In the genomic region with DNA sequence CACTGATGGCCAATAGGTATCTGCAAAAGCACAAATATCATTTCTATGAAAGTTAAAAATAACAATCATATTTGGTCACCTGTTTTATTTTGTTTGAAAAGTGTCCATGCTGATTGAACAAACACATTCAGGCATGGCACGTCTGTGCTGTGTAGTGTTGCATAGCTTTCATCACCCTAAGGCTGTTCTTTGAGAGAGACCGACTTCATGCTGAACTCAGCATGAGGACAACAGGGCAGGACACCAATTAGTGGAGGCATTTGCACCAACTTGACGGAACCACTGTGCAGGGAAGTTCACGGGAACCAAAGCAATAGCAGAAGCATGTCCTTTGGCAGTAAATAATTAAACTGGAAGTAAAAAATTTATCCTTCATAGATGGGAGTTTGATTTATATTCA, we compare ENCODE assay signal across 18 cellular contexts.
DNase-seq lines count a peak whose midpoint lies in the region; ATAC-seq and TF ChIP-seq lines count a peak whose summit lies in the region.
"Had no signal": no experiment of that assay in that cellular context is flagged by ENCODE, and none has a peak within 500 bp of the region (broad histone marks: within the 10 kb centered on the region; RNA-seq: fewer than 3 reads in every experiment).

No MANE protein-coding gene starts in this region.

- H3K36me3 Mint-ChIP-seq in nephron progenitor cell (ENCODE audit: low read depth), result no peaks in the 10 kb centered on the region
- H3K36me3 Mint-ChIP-seq: CD8-positive, alpha-beta memory T cell had no signal

- no peak for TF ChIP-seq CTCF in HEK293 (tag by site-specific recombination; IDR thresholded peaks at IDR 0.05)
- no peak for TF ChIP-seq CTCF in cardiac muscle cell (IDR thresholded peaks at IDR 0.05; ENCODE audit: low read depth, low read length)
- TF ChIP-seq CTCF in nephron progenitor cell (IDR thresholded peaks at IDR 0.05), result no peak

- H3K27ac Mint-ChIP-seq in nephron progenitor cell, result peak overlapping the region; percentile 97
- H3K27ac Mint-ChIP-seq: CD8-positive, alpha-beta memory T cell; GM23338; HFFc6 had no signal

- POLR2A ChIA-PET in HEK293 (lab: Yijun Ruan, JAX), result no interaction called here

- H3K9me3 ChIP-seq in HEK293 (ENCODE audit: control insufficient read depth, insufficient read depth, low read depth, low read length) (no peaks in the 10 kb centered on the region), cardiac muscle cell (ENCODE audit: low read depth) (no peaks in the 10 kb centered on the region)
- H3K9me3 ChIP-seq: BLaER1 had no signal

- H3K27me3 Mint-ChIP-seq in nephron progenitor cell (ENCODE audit: low read depth, poor library complexity), result no peaks in the 10 kb centered on the region

- H3K4me1 ChIP-seq in HEK293 (ENCODE audit: control insufficient read depth, insufficient read depth, low read length) (no peaks in the 10 kb centered on the region), cardiac muscle cell (ENCODE audit: low read depth) (peaks cover 33% of the 10 kb centered on the region)
- H3K4me1 ChIP-seq: BLaER1 had no signal

- no peaks in the 10 kb centered on the region for H3K9me3 Mint-ChIP-seq in nephron progenitor cell
- H3K9me3 Mint-ChIP-seq: HFFc6 had no signal

- H3K36me3 ChIP-seq in HEK293 (ENCODE audit: control insufficient read depth in 2 of 2, insufficient read depth in 1 of 2, low read length in 2 of 2) (no peaks in the 10 kb centered on the region), cardiac muscle cell (no peaks in the 10 kb centered on the region)
- H3K36me3 ChIP-seq: BLaER1 had no signal

- H3K27ac ChIP-seq in HEK293 (ENCODE audit: extremely low read depth, low read depth, low read length) (no peak overlapping the region), cardiac muscle cell (peak overlapping the region; percentile 21)
- H3K27ac ChIP-seq: BLaER1, KMS-11 had no signal

- DNase-seq in NCI-H1417 (lab: John Stamatoyannopoulos, UW), result peak in 2 of 3 experiments; percentile 41 to 70
- no peak for DNase-seq in NCI-H1417 treated with DMSO at 0.1 percent for 48 hours (lab: John Stamatoyannopoulos, UW)
- peak in 1 of 2 donors; percentile 75 for DNase-seq in cardiac muscle cell (ENCODE audit: low read depth in 1 of 2, low spot score in 1 of 2)
- no peak for DNase-seq in nephron progenitor cell
- DNase-seq in HCEC 1CT, result no peak
- no peak for DNase-seq in sciatic nerve (ENCODE audit: low spot score)
- DNase-seq: 8988T; CD8-positive, alpha-beta memory T cell; HFFc6; NCI-H1048; NCI-H1694 treated with DMSO at 0.1 percent for 48 hours; NCI-H526 treated with DMSO at 0.1 percent for 48 hours; PC-3 had no signal

- H3K4me3 Mint-ChIP-seq in nephron progenitor cell, result no peak overlapping the region
- H3K4me3 Mint-ChIP-seq: CD8-positive, alpha-beta memory T cell; GM23338; HFFc6 had no signal

- peaks cover 13% of the 10 kb centered on the region for H3K4me1 Mint-ChIP-seq in nephron progenitor cell
- H3K4me1 Mint-ChIP-seq: CD8-positive, alpha-beta memory T cell had no signal

- intact Hi-C loops in sciatic nerve (cut with DNase I), result no loop called here

- CTCF ChIA-PET in HEK293 (lab: Yijun Ruan, JAX), result no interaction called here

- no peaks in the 10 kb centered on the region for H3K27me3 ChIP-seq in cardiac muscle cell
- H3K27me3 ChIP-seq: BLaER1 had no signal

- no peak overlapping the region for H3K4me3 ChIP-seq in HEK293 (ENCODE audit: low read depth, low read length)
- H3K4me3 ChIP-seq in cardiac muscle cell, result no peak overlapping the region
- H3K4me3 ChIP-seq: BLaER1, GM23338 had no signal

- ATAC-seq in sciatic nerve (no peak), GM19455 (IDR thresholded peaks at IDR 0.05; ENCODE audit: unreplicated experiment) (no peak)
- ATAC-seq: GM23338, PC-3 had no signal

TF ChIP-seq in HEK293, 187 proteins besides CTCF, POLR2A, EP300 and RAD21:
- TF ChIP-seq IKZF3 (tag by site-specific recombination; IDR thresholded peaks at IDR 0.05) (no peak), ZIC2 (tag by site-specific recombination; IDR thresholded peaks at IDR 0.05) (peak; percentile 85)

Comparison
In these comparisons a context has a peak if more than half of its experiments do, and no peak if none do; other contexts are left out.
1. DNase-seq: peak in NCI-H1417 (2 of 3); none in NCI-H1417 treated with DMSO at 0.1 percent for 48 hours (single experiment), nephron progenitor cell (single experiment), HCEC 1CT (single experiment) and sciatic nerve (single experiment).